In genomic region chr1:221809101-221810029, GRCh38 we compare ENCODE assay signal across 10 cellular contexts.
DNase-seq lines count a peak whose midpoint lies in the region; ATAC-seq and TF ChIP-seq lines count a peak whose summit lies in the region.
"Had no signal": no experiment of that assay in that cellular context is flagged by ENCODE, and none has a peak within 500 bp of the region (broad histone marks: within the 10 kb centered on the region; RNA-seq: fewer than 3 reads in every experiment).

No MANE protein-coding gene starts in this region.

- CTCF ChIA-PET in activated CD8-positive, alpha-beta T cell treated with anti-CD3 and anti-CD28 coated beads, Interleukin-2, amount 10 ng/mL, durations not matched to agents 7 days and 5 days (lab: Charles Lee) = interaction anchor here (0.6 to 2.2 kb wide), 9 partner anchors 11 to 36 kb away, joined by 3 to 8 read pairs (median 4); no protein-coding TSS in a partner anchor
- CTCF ChIA-PET in HEK293T (lab: Yijun Ruan, JAX) = interaction anchor here (0.6 to 1.0 kb wide), 2 partner anchors 645 to 1222 kb away, joined by 3 to 4 read pairs; no protein-coding TSS in a partner anchor

- no peaks in the 10 kb centered on the region for H3K36me3 Mint-ChIP-seq in activated T-cell treated with anti-CD3 and anti-CD28 coated beads, Interleukin-2, amount 50 U/mL, for 4 hours (ENCODE audit: insufficient read depth)
- peaks cover 8% of the 10 kb centered on the region for H3K36me3 Mint-ChIP-seq in activated CD8-positive, alpha-beta T cell treated with anti-CD3 and anti-CD28 coated beads, Interleukin-2, amount 10 ng/mL, durations not matched to agents 7 days and 5 days (ENCODE audit: low read depth)

- peak; percentile 62 to 75 for ATAC-seq in activated T-cell treated with anti-CD3 and anti-CD28 coated beads, Interleukin-2, amount 50 U/mL, for 4 hours
- ATAC-seq in HG03378 (IDR thresholded peaks at IDR 0.05; ENCODE audit: unreplicated experiment) (peak; percentile 42), GM18873 (IDR thresholded peaks at IDR 0.05; ENCODE audit: low FRiP score, unreplicated experiment) (no peak)
- ATAC-seq in activated CD8-positive, alpha-beta T cell treated with anti-CD3 and anti-CD28 coated beads, Interleukin-2, amount 10 ng/mL, durations not matched to agents 7 days and 5 days = peak; percentile 53
- peak; percentile 80 for ATAC-seq in stimulated activated naive CD8-positive, alpha-beta T cell treated with anti-CD3 and anti-CD28 coated beads, Interleukin-15, Interleukin-2, amounts not matched to agents 100 U/mL and 50 U/mL, for 24 hours
- ATAC-seq: left cardiac atrium had no signal

- DNase-seq in activated T-cell treated with anti-CD3 and anti-CD28 coated beads, Interleukin-2, amount 50 U/mL, for 4 hours = no peak
- DNase-seq in activated T-cell treated with anti-CD3 and anti-CD28 coated beads, Interleukin-2, amount 50 U/mL, for 1 hour = no peak
- no peak for DNase-seq in activated CD8-positive, alpha-beta T cell treated with anti-CD3 and anti-CD28 coated beads, Interleukin-2, amount 10 ng/mL, durations not matched to agents 7 days and 5 days
- peak; percentile 30 for DNase-seq in stimulated activated naive CD8-positive, alpha-beta T cell treated with anti-CD3 and anti-CD28 coated beads, Interleukin-15, Interleukin-2, amounts not matched to agents 100 U/mL and 50 U/mL, for 24 hours
- DNase-seq in DMS 273 treated with DMSO at 0.1 percent for 48 hours (lab: John Stamatoyannopoulos, UW) (no peak), HEK293T (ENCODE audit: extremely low spot score) (no peak)
- DNase-seq: left cardiac atrium, MM.1S had no signal

- H3K4me3 Mint-ChIP-seq in activated T-cell treated with anti-CD3 and anti-CD28 coated beads, Interleukin-2, amount 50 U/mL, for 4 hours = no peak overlapping the region
- H3K4me3 Mint-ChIP-seq in activated CD8-positive, alpha-beta T cell treated with anti-CD3 and anti-CD28 coated beads, Interleukin-2, amount 10 ng/mL, durations not matched to agents 7 days and 5 days = no peak overlapping the region

- H3K4me1 Mint-ChIP-seq in activated T-cell treated with anti-CD3 and anti-CD28 coated beads, Interleukin-2, amount 50 U/mL, for 4 hours (ENCODE audit: low read depth) = peaks cover 43% of the 10 kb centered on the region
- H3K4me1 Mint-ChIP-seq in activated CD8-positive, alpha-beta T cell treated with anti-CD3 and anti-CD28 coated beads, Interleukin-2, amount 10 ng/mL, durations not matched to agents 7 days and 5 days (ENCODE audit: low read depth) = peaks cover 33% of the 10 kb centered on the region

- H3K27ac Mint-ChIP-seq in activated CD8-positive, alpha-beta T cell treated with anti-CD3 and anti-CD28 coated beads, Interleukin-2, amount 10 ng/mL, durations not matched to agents 7 days and 5 days = peak overlapping the region; percentile 69

- POLR2A ChIA-PET in activated CD8-positive, alpha-beta T cell treated with anti-CD3 and anti-CD28 coated beads, Interleukin-2, amount 10 ng/mL, durations not matched to agents 7 days and 5 days (lab: Charles Lee) = interaction anchor here (0.7 kb wide), 1 partner anchor 19 kb away, joined by 3 read pairs; no protein-coding TSS in a partner anchor
- POLR2A ChIA-PET in HEK293T (lab: Yijun Ruan, JAX) = interaction anchor here (1.0 kb wide), 1 partner anchor 25 kb away, joined by 3 read pairs; no protein-coding TSS in a partner anchor

- H3K9me3 Mint-ChIP-seq in activated T-cell treated with anti-CD3 and anti-CD28 coated beads, Interleukin-2, amount 50 U/mL, for 4 hours = no peaks in the 10 kb centered on the region
- H3K9me3 Mint-ChIP-seq in activated CD8-positive, alpha-beta T cell treated with anti-CD3 and anti-CD28 coated beads, Interleukin-2, amount 10 ng/mL, durations not matched to agents 7 days and 5 days (ENCODE audit: insufficient read depth) = peaks cover 6% of the 10 kb centered on the region

- peaks cover 2% of the 10 kb centered on the region for H3K27me3 Mint-ChIP-seq in activated T-cell treated with anti-CD3 and anti-CD28 coated beads, Interleukin-2, amount 50 U/mL, for 4 hours (ENCODE audit: low read depth)
- H3K27me3 Mint-ChIP-seq in activated CD8-positive, alpha-beta T cell treated with anti-CD3 and anti-CD28 coated beads, Interleukin-2, amount 10 ng/mL, durations not matched to agents 7 days and 5 days (ENCODE audit: low read depth) = no peaks in the 10 kb centered on the region

TF ChIP-seq in HEK293T, 16 proteins besides CTCF, POLR2A, EP300 and RAD21:
- TF ChIP-seq ARNT (IDR thresholded peaks at IDR 0.05) (no peak), L3MBTL2 (conservative IDR thresholded peaks at IDR 0.05) (no peak), NFRKB (IDR thresholded peaks at IDR 0.05) (no peak)
TF ChIP-seq in HEK293T: peak in this region for 0.
